1 cellular context compared by ENCODE assay signal in genomic region chr17:27657620-27658019, GRCh38.
TF ChIP-seq lines count a peak whose summit lies in the region.

No MANE protein-coding gene starts in this region.

TF ChIP-seq in H1, 55 proteins besides CTCF, POLR2A, EP300 and RAD21 (continued from another document):
- TF ChIP-seq SIN3A (conservative IDR thresholded peaks at IDR 0.05 in 1 of 2, IDR thresholded peaks at IDR 0.05 in 1 of 2; ENCODE audit: low read depth in 1 of 2, low read length in 2 of 2) (peak; percentile 70 to 87; a peak in 2 of 4 replicates), EZH2 (IDR thresholded peaks at IDR 0.05; ENCODE audit: low read depth, low read length, severe bottlenecking) (no peak), HDAC2 (IDR thresholded peaks at IDR 0.05; ENCODE audit: borderline replicate concordance in 1 of 2, low read depth in 2 of 2, low read length in 2 of 2) (no peak), RFX5 (IDR thresholded peaks at IDR 0.05; ENCODE audit: borderline replicate concordance, low read depth, low read length) (no peak), POLR2AphosphoS5 (IDR thresholded peaks at IDR 0.05; ENCODE audit: low read depth, low read length) (no peak), CHD2 (IDR thresholded peaks at IDR 0.05; ENCODE audit: low read length) (no peak), CBX5 (IDR thresholded peaks at IDR 0.05; ENCODE audit: low read depth, low read length) (no peak), NRF1 (IDR thresholded peaks at IDR 0.05; ENCODE audit: low read depth, low read length) (no peak), SRF (IDR thresholded peaks at IDR 0.05; ENCODE audit: low read depth, low read length) (no peak), SAP30 (IDR thresholded peaks at IDR 0.05; ENCODE audit: insufficient read depth, insufficient replicate concordance, low read length) (peak; percentile 29), RNF2 (IDR thresholded peaks at IDR 0.05; ENCODE audit: borderline replicate concordance, low read depth, low read length, missing control alignments, poor library complexity, severe bottlenecking) (no peak), SP4 (IDR thresholded peaks at IDR 0.05; ENCODE audit: low read length) (no peak), E2F6 (IDR thresholded peaks at IDR 0.05) (no peak), BCL11A (IDR thresholded peaks at IDR 0.05; ENCODE audit: low read depth in 2 of 2, low read length in 2 of 2) (no peak), ASH2L (IDR thresholded peaks at IDR 0.05; ENCODE audit: low read length) (no peak)
- TF ChIP-seq, protein P1, sequence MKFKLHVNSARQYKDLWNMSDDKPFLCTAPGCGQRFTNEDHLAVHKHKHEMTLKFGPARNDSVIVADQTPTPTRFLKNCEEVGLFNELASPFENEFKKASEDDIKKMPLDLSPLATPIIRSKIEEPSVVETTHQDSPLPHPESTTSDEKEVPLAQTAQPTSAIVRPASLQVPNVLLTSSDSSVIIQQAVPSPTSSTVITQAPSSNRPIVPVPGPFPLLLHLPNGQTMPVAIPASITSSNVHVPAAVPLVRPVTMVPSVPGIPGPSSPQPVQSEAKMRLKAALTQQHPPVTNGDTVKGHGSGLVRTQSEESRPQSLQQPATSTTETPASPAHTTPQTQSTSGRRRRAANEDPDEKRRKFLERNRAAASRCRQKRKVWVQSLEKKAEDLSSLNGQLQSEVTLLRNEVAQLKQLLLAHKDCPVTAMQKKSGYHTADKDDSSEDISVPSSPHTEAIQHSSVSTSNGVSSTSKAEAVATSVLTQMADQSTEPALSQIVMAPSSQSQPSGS (IDR thresholded peaks at IDR 0.05; ENCODE audit: low read length), result no peak
TF ChIP-seq in H1: peak in this region for 3.
